Comparison of ENCODE assay signal across 18 cellular contexts in genomic region chr16:53805747-53806146, GRCh38.
"Had no signal": no experiment of that assay in that cellular context is flagged by ENCODE, and none has a peak within 500 bp of the region (broad histone marks: within the 10 kb centered on the region; RNA-seq: fewer than 3 reads in every experiment).

No MANE protein-coding gene starts in this region.

- ATAC-seq: activated CD8-positive, alpha-beta T cell treated with anti-CD3 and anti-CD28 coated beads for 36 hours; heart left ventricle; left colon; lower lobe of right lung; T-helper 17 cell had no signal

- H3K4me3 ChIP-seq: coronary artery, heart left ventricle, lower lobe of right lung, tibial artery had no signal

- H3K27me3 ChIP-seq: heart left ventricle, neutrophil, tibial artery had no signal

- H3K4me1 ChIP-seq: lower lobe of right lung had no signal

- H3K27ac ChIP-seq: coronary artery, heart left ventricle, lower lobe of right lung, neutrophil, tibial artery, WERI-Rb-1 had no signal

- H3K9me3 ChIP-seq: neutrophil, tibial artery had no signal

- H3K36me3 ChIP-seq: neutrophil, WERI-Rb-1 had no signal

- DNase-seq: activated CD4-positive, alpha-beta T cell treated with anti-CD3 and anti-CD28 coated beads for 4 hours; activated CD8-positive, alpha-beta T cell treated with anti-CD3 and anti-CD28 coated beads for 36 hours; activated gamma-delta T cell treated with Interleukin-2 at 50 U/mL for 16 hours; activated T-cell treated with anti-CD3 and anti-CD28 coated beads, Interleukin-2, amount 50 U/mL, for 48 hours; amniotic stem cell; central memory CD4-positive, alpha-beta T cell; effector CD4-positive, alpha-beta T cell; foreskin melanocyte; heart left ventricle; left colon; lower lobe of right lung; naive B cell; retina; T-helper 17 cell; tibial artery; WERI-Rb-1 had no signal
